18 cellular contexts compared by ENCODE assay signal in genomic region chr12:65308001-65308400, GRCh38. TPM values are rescaled to one million over a fixed set of nuclear protein-coding genes. Genes with fewer than 3 reads are reported as not detected.
DNase-seq lines count a peak whose midpoint lies in the region; ATAC-seq, FAIRE-seq and TF ChIP-seq lines count a peak whose summit lies in the region.
"Had no signal": no experiment of that assay in that cellular context is flagged by ENCODE, and none has a peak within 500 bp of the region (broad histone marks: within the 10 kb centered on the region; RNA-seq: fewer than 3 reads in every experiment).

No MANE protein-coding gene starts in this region.

- POLR2A ChIA-PET in MCF 10A (lab: Yijun Ruan, JAX): interaction anchor here (0.8 kb wide), 1 partner anchor 289 kb away, joined by 4 read pairs; no protein-coding TSS in a partner anchor
- POLR2A ChIA-PET in activated CD8-positive, alpha-beta T cell treated with anti-CD3 and anti-CD28 coated beads for 36 hours (lab: Charles Lee): no interaction called here

- no peak for FAIRE-seq in GM19239 (lab: Jason Lieb, UNC)

- intact Hi-C loops in MCF 10A (cut with micrococcal nuclease) (loop anchor here (10.0 kb wide), 1 partner anchor 1097 kb away; no protein-coding TSS in a partner anchor), breast epithelium (cut with DNase I; ENCODE audit: low total_unique reads) (no loop called here), Calu3 (cut with micrococcal nuclease; ENCODE audit: unreplicated experiment) (loop anchor here (5.0 kb wide), 3 partner anchors 569 to 729 kb away; no protein-coding TSS in a partner anchor)
- intact Hi-C loops in activated CD8-positive, alpha-beta T cell treated with anti-CD3 and anti-CD28 coated beads for 36 hours (cut with micrococcal nuclease): no loop called here

- H3K4me3 ChIP-seq in breast epithelium (no peak overlapping the region), adipocyte (ENCODE audit: low read length) (peak overlapping the region; percentile 46)
- H3K4me3 ChIP-seq: left lung, right atrium auricular region, upper lobe of left lung had no signal

- H3K27me3 Mint-ChIP-seq in MCF 10A (ENCODE audit: insufficient read depth, unreplicated experiment): no peaks in the 10 kb centered on the region
- H3K27me3 Mint-ChIP-seq in type B pancreatic cell: peaks cover 4% of the 10 kb centered on the region
- peaks cover 14% of the 10 kb centered on the region for H3K27me3 Mint-ChIP-seq in Calu3 (ENCODE audit: unreplicated experiment)
- H3K27me3 Mint-ChIP-seq in activated CD8-positive, alpha-beta T cell treated with anti-CD3 and anti-CD28 coated beads for 36 hours: peaks cover 9% of the 10 kb centered on the region

- H3K9ac ChIP-seq in adipocyte (ENCODE audit: low read length): peak overlapping the region; percentile 16

- H3K27me3 ChIP-seq in breast epithelium (no peaks in the 10 kb centered on the region), adipocyte (replicated peaks; ENCODE audit: control insufficient read depth, insufficient read depth, low read length) (no peaks in the 10 kb centered on the region), foreskin keratinocyte (no peaks in the 10 kb centered on the region)
- H3K27me3 ChIP-seq: left lung, right atrium auricular region, upper lobe of left lung had no signal

- DNase-seq in MCF 10A (ENCODE audit: unreplicated experiment): no peak
- DNase-seq in breast epithelium (ENCODE audit: low spot score in 2 of 2): no peak
- DNase-seq in adipocyte (ENCODE audit: low read depth): no peak
- peak in 1 of 2 donors; percentile 2 for DNase-seq in foreskin keratinocyte
- DNase-seq in type B pancreatic cell (ENCODE audit: extremely low spot score, unreplicated experiment): no peak
- DNase-seq in GM19239 (ENCODE audit: insufficient read length, low spot score): no peak
- no peak for DNase-seq in Calu3
- no peak for DNase-seq in activated CD8-positive, alpha-beta T cell treated with anti-CD3 and anti-CD28 coated beads for 36 hours
- DNase-seq: activated CD4-positive, alpha-beta T cell treated with anti-CD3 and anti-CD28 coated beads for 1 hour; erythroblast; hypothalamus; left lung; OCI-M1; T-helper 1 cell; upper lobe of left lung had no signal

- ATAC-seq in foreskin keratinocyte: no peak
- no peak for ATAC-seq in activated CD8-positive, alpha-beta T cell treated with anti-CD3 and anti-CD28 coated beads for 36 hours
- ATAC-seq: left lung; natural killer cell treated with Interleukin-12 subunit alpha and Interleukin-12 subunit beta and Interleukin-15 and Interleukin-18, amount 100 ng/mL, for 72 hours had no signal

- H3K9me3 Mint-ChIP-seq in MCF 10A (ENCODE audit: unreplicated experiment) (no peaks in the 10 kb centered on the region), type B pancreatic cell (no peaks in the 10 kb centered on the region), Calu3 (ENCODE audit: low read depth, unreplicated experiment) (no peaks in the 10 kb centered on the region)
- no peaks in the 10 kb centered on the region for H3K9me3 Mint-ChIP-seq in activated CD8-positive, alpha-beta T cell treated with anti-CD3 and anti-CD28 coated beads for 36 hours
- H3K9me3 Mint-ChIP-seq: natural killer cell treated with Interleukin-12 subunit alpha and Interleukin-12 subunit beta and Interleukin-15 and Interleukin-18, amount 100 ng/mL, for 72 hours had no signal

- no peak overlapping the region for H3K4me3 Mint-ChIP-seq in MCF 10A (ENCODE audit: unreplicated experiment)
- no peak overlapping the region for H3K4me3 Mint-ChIP-seq in type B pancreatic cell
- H3K4me3 Mint-ChIP-seq in Calu3 (ENCODE audit: low read depth, unreplicated experiment): no peak overlapping the region
- no peak overlapping the region for H3K4me3 Mint-ChIP-seq in activated CD8-positive, alpha-beta T cell treated with anti-CD3 and anti-CD28 coated beads for 36 hours
- H3K4me3 Mint-ChIP-seq: activated naive CD8-positive, alpha-beta T cell; natural killer cell treated with Interleukin-12 subunit alpha and Interleukin-12 subunit beta and Interleukin-15 and Interleukin-18, amount 100 ng/mL, for 72 hours had no signal

- H3K4me1 ChIP-seq in breast epithelium (no peaks in the 10 kb centered on the region), adipocyte (ENCODE audit: control insufficient read depth, insufficient read depth, low read length) (peaks cover 23% of the 10 kb centered on the region), foreskin keratinocyte (peaks cover 24% of the 10 kb centered on the region)

- H3K36me3 ChIP-seq in breast epithelium (no peaks in the 10 kb centered on the region), adipocyte (ENCODE audit: control insufficient read depth, insufficient read depth, low read length, severe bottlenecking) (peaks cover 3% of the 10 kb centered on the region)
- H3K36me3 ChIP-seq: left lung, upper lobe of left lung had no signal

- H3K27ac Mint-ChIP-seq in MCF 10A (ENCODE audit: low read depth, unreplicated experiment) (peak overlapping the region; percentile 70), type B pancreatic cell (peak overlapping the region; percentile 11), Calu3 (ENCODE audit: unreplicated experiment) (no peak overlapping the region)
- H3K27ac Mint-ChIP-seq in activated CD8-positive, alpha-beta T cell treated with anti-CD3 and anti-CD28 coated beads for 36 hours: no peak overlapping the region
- H3K27ac Mint-ChIP-seq: activated naive CD8-positive, alpha-beta T cell; natural killer cell treated with Interleukin-12 subunit alpha and Interleukin-12 subunit beta and Interleukin-15 and Interleukin-18, amount 100 ng/mL, for 72 hours had no signal

- H3K9me3 ChIP-seq in breast epithelium: no peaks in the 10 kb centered on the region
- H3K9me3 ChIP-seq in adipocyte (ENCODE audit: control insufficient read depth, low read length): no peaks in the 10 kb centered on the region
- H3K9me3 ChIP-seq: left lung, right atrium auricular region, upper lobe of left lung had no signal

- H3K36me3 Mint-ChIP-seq in MCF 10A (ENCODE audit: insufficient read depth, unreplicated experiment): no peaks in the 10 kb centered on the region
- H3K36me3 Mint-ChIP-seq in type B pancreatic cell: peaks cover 4% of the 10 kb centered on the region
- no peaks in the 10 kb centered on the region for H3K36me3 Mint-ChIP-seq in Calu3 (ENCODE audit: insufficient read depth, unreplicated experiment)
- no peaks in the 10 kb centered on the region for H3K36me3 Mint-ChIP-seq in activated CD8-positive, alpha-beta T cell treated with anti-CD3 and anti-CD28 coated beads for 36 hours (ENCODE audit: low read depth)
- H3K36me3 Mint-ChIP-seq: activated naive CD8-positive, alpha-beta T cell; natural killer cell treated with Interleukin-12 subunit alpha and Interleukin-12 subunit beta and Interleukin-15 and Interleukin-18, amount 100 ng/mL, for 72 hours had no signal

- BruUV-seq in MCF 10A (replicated peaks; lab: Mats Ljungman, UMichigan) (no TSS peak), Calu3 (replicated peaks; lab: Mats Ljungman, UMichigan) (no TSS peak)

- no peak overlapping the region for H3K27ac ChIP-seq in breast epithelium
- peak overlapping the region; percentile 7 for H3K27ac ChIP-seq in foreskin keratinocyte
- H3K27ac ChIP-seq: left lung, right atrium auricular region had no signal

- TF ChIP-seq CTCF in MCF 10A (IDR thresholded peaks at IDR 0.05; ENCODE audit: unreplicated experiment) (no peak), breast epithelium (IDR thresholded peaks at IDR 0.05) (no peak), foreskin keratinocyte (conservative IDR thresholded peaks at IDR 0.05) (no peak), type B pancreatic cell (conservative IDR thresholded peaks at IDR 0.05) (no peak), Calu3 (IDR thresholded peaks at IDR 0.05; ENCODE audit: unreplicated experiment) (no peak)
- no peak for TF ChIP-seq CTCF in activated CD8-positive, alpha-beta T cell treated with anti-CD3 and anti-CD28 coated beads for 36 hours (IDR thresholded peaks at IDR 0.05)

- H3K4me1 Mint-ChIP-seq in MCF 10A (ENCODE audit: insufficient read depth, unreplicated experiment): peaks cover 22% of the 10 kb centered on the region
- peaks cover 31% of the 10 kb centered on the region for H3K4me1 Mint-ChIP-seq in type B pancreatic cell (ENCODE audit: unreplicated experiment)
- peaks cover 12% of the 10 kb centered on the region for H3K4me1 Mint-ChIP-seq in Calu3 (ENCODE audit: low read depth, unreplicated experiment)
- peaks cover 5% of the 10 kb centered on the region for H3K4me1 Mint-ChIP-seq in activated CD8-positive, alpha-beta T cell treated with anti-CD3 and anti-CD28 coated beads for 36 hours (ENCODE audit: low read depth)

- CTCF ChIA-PET in MCF 10A (lab: Yijun Ruan, JAX): interaction anchor here (0.6 to 1.0 kb wide), 3 partner anchors 295 to 800 kb away, joined by 3 to 4 read pairs (median 4); no protein-coding TSS in a partner anchor
- CTCF ChIA-PET in Calu3 (lab: Charles Lee): no interaction called here
- CTCF ChIA-PET in activated CD8-positive, alpha-beta T cell treated with anti-CD3 and anti-CD28 coated beads for 36 hours (lab: Charles Lee): no interaction called here

- TF ChIP-seq POLR2A in breast epithelium (IDR thresholded peaks at IDR 0.05): no peak

RNA-seq across cellular contexts. Expression of gene MSRB3, which starts 29.5 kb away (rescaled TPM):
- 31.1 and 35.1 TPM in 2 replicates for total RNA-seq in MCF 10A (2022)
- 10 to 100 TPM; 35.0 to 59.8 (median 51.8) TPM for total RNA-seq in breast epithelium
- 12.3 and 16.4 TPM in 2 replicates for total RNA-seq in foreskin keratinocyte
- 8.6 and 9.4 TPM in 2 replicates for polyA plus RNA-seq in foreskin keratinocyte
- 2.2 and 12.8 TPM in 2 replicates for total RNA-seq in type B pancreatic cell (ENCODE audit: low replicate concordance)
- total RNA-seq in Calu3 (2022): 1.4 and 1.5 TPM in 2 replicates
- total RNA-seq in activated CD8-positive, alpha-beta T cell treated with anti-CD3 and anti-CD28 coated beads for 36 hours: not detected

Comparison
In these comparisons a context has a peak if more than half of its experiments do, and no peak if none do; other contexts are left out.
1. intact Hi-C loops: an anchor here in MCF 10A (10.0 kb wide) and Calu3 (5.0 kb wide); none called in breast epithelium and activated CD8-positive, alpha-beta T cell treated with anti-CD3 and anti-CD28 coated beads for 36 hours.
2. H3K27ac Mint-ChIP-seq: peak in MCF 10A (single experiment) and type B pancreatic cell (single experiment); none in Calu3 (single experiment) and activated CD8-positive, alpha-beta T cell treated with anti-CD3 and anti-CD28 coated beads for 36 hours (single experiment).